Comparison of ENCODE assay signal across 8 cellular contexts in the genomic region with DNA sequence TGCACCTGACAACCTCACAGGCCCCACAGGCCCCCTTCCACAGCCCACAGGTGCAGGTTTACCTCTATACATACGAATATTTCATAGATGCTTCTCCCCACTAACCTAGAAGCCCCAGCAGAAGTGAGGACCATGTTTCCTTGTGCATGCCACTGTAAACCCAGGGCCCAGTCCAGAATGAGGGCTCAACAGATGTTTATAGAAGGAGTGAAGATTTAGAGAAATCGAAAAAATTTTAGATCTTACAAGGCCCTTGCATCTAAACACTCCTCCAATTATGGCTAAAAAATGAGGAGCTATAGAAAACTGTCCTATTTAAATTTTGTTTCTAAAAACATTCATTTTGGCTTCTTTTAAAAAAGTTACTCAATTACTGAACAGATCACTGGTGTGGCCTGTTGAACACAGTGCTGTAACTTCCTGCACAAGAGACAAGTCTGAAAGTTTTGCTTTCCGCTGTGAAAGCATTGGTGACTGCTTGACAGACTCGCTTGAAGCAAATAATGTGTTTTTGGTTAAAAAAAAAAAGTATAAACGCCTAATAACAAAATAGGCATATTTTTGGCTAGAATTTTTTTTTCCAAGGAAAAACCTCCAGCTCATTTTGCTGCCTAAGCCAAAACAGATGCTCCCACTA. TPM values are rescaled to one million over a fixed set of nuclear protein-coding genes. Genes with fewer than 3 reads are reported as not detected.
DNase-seq lines count a peak whose midpoint lies in the region; ATAC-seq and TF ChIP-seq lines count a peak whose summit lies in the region.

No MANE protein-coding gene starts in this region.

- H3K27me3 Mint-ChIP-seq in progenitor cell of endocrine pancreas = peaks cover 12% of the 10 kb centered on the region

- H3K4me1 Mint-ChIP-seq in progenitor cell of endocrine pancreas (ENCODE audit: low read depth) = peaks cover 24% of the 10 kb centered on the region

- 24% methylated on average over 5 of the region's 5 CpGs for WGBS in esophagus muscularis mucosa

- peak overlapping the region; percentile 87 to 97 for H3K27ac ChIP-seq in right atrium auricular region
- H3K27ac ChIP-seq in SJSA1 = no peak overlapping the region
- peak overlapping the region; percentile 90 to 97 (median 96) for H3K27ac ChIP-seq in esophagus muscularis mucosa (replicated peaks in 1 of 4)

- intact Hi-C loops in left cardiac atrium (cut with DNase I) = loop anchor here in 1 of 2 donors (5.0 kb wide), 1 partner anchor 65 kb away; no protein-coding TSS in a partner anchor
- intact Hi-C loops in esophagus muscularis mucosa (cut with DNase I) = loop anchor here (5.0 kb wide), 1 partner anchor 40 kb away; no protein-coding TSS in a partner anchor

- H3K4me1 ChIP-seq in right atrium auricular region (peaks cover 0 to 28% of the 10 kb centered on the region in 2 donors), SJSA1 (replicated peaks) (peaks cover 9% of the 10 kb centered on the region), esophagus muscularis mucosa (peaks cover 34 to 62% (median 59%) of the 10 kb centered on the region in 4 donors)

- TF ChIP-seq CTCF in right atrium auricular region (IDR thresholded peaks at IDR 0.05) (no peak), esophagus muscularis mucosa (IDR thresholded peaks at IDR 0.05) (no peak), progenitor cell of endocrine pancreas (IDR thresholded peaks at IDR 0.05; ENCODE audit: unreplicated experiment) (no peak)

- peak overlapping the region; percentile 87 to 93 for H3K4me3 ChIP-seq in right atrium auricular region
- H3K4me3 ChIP-seq in SJSA1 = peak overlapping the region; percentile 95
- peak overlapping the region; percentile 91 to 94 (median 94) for H3K4me3 ChIP-seq in esophagus muscularis mucosa

- TF ChIP-seq POLR2A in esophagus muscularis mucosa (IDR thresholded peaks at IDR 0.05; ENCODE audit: low read depth) = no peak

- no peaks in the 10 kb centered on the region for H3K9me3 Mint-ChIP-seq in progenitor cell of endocrine pancreas (ENCODE audit: low read depth)

- peak overlapping the region; percentile 76 for H3K27ac Mint-ChIP-seq in progenitor cell of endocrine pancreas

- no peak for ATAC-seq in left cardiac atrium
- ATAC-seq in HG02852 (IDR thresholded peaks at IDR 0.05; ENCODE audit: unreplicated experiment) = no peak

- H3K36me3 Mint-ChIP-seq in progenitor cell of endocrine pancreas (ENCODE audit: insufficient read depth) = peaks cover 5% of the 10 kb centered on the region

- no peaks in the 10 kb centered on the region for H3K36me3 ChIP-seq in right atrium auricular region
- H3K36me3 ChIP-seq in SJSA1 = peaks cover 4% of the 10 kb centered on the region
- no peaks in the 10 kb centered on the region for H3K36me3 ChIP-seq in esophagus muscularis mucosa

- TF ChIP-seq EP300 in esophagus muscularis mucosa (IDR thresholded peaks at IDR 0.05) = no peak

- DNase-seq in right atrium auricular region (ENCODE audit: low spot score) (no peak), left cardiac atrium (no peak), SJSA1 (ENCODE audit: low read depth in 1 of 2, low spot score in 2 of 2) (no peak), esophagus muscularis mucosa (ENCODE audit: extremely low spot score) (no peak), progenitor cell of endocrine pancreas (ENCODE audit: low spot score, unreplicated experiment) (no peak), GOT3 (lab: John Stamatoyannopoulos, UW) (no peak), NCI-H2029 (lab: John Stamatoyannopoulos, UW) (no peak)

- H3K4me3 Mint-ChIP-seq in progenitor cell of endocrine pancreas (ENCODE audit: low read depth) = peak overlapping the region; percentile 83

- H3K9me3 ChIP-seq in right atrium auricular region (no peaks in the 10 kb centered on the region), SJSA1 (replicated peaks) (no peaks in the 10 kb centered on the region), esophagus muscularis mucosa (no peaks in the 10 kb centered on the region)

- H3K27me3 ChIP-seq in right atrium auricular region (no peaks in the 10 kb centered on the region), SJSA1 (replicated peaks) (no peaks in the 10 kb centered on the region), esophagus muscularis mucosa (no peaks in the 10 kb centered on the region)

RNA-seq across cellular contexts. Expression of a gene that starts 1.2 kb away (rescaled TPM):
- 1 to 10 TPM; 8.6 to 9.2 TPM for total RNA-seq in right atrium auricular region
- total RNA-seq in left cardiac atrium = 10 to 100 TPM; 10.1 to 14.8 TPM
- 30.0 and 31.7 TPM in 2 replicates for total RNA-seq in SJSA1 (2014; rRNA removed; shearing (Covaris generic))
- 10 to 100 TPM; 14.1 to 28.7 (median 21.3) TPM for total RNA-seq in esophagus muscularis mucosa
- 21.4 and 27.9 TPM in 2 replicates for total RNA-seq in progenitor cell of endocrine pancreas

RNA-seq across cellular contexts. Expression of a gene that starts 49.2 kb away (rescaled TPM):
- 10 to 100 TPM; 19.7 to 21.0 TPM for total RNA-seq in right atrium auricular region
- 10 to 100 TPM; 29.4 to 29.8 TPM for total RNA-seq in left cardiac atrium
- total RNA-seq in SJSA1 (2014; rRNA removed; shearing (Covaris generic)) = 39.0 and 43.8 TPM in 2 replicates
- 10 to 100 TPM; 23.1 to 37.0 (median 24.3) TPM for total RNA-seq in esophagus muscularis mucosa
- 53.5 and 54.6 TPM in 2 replicates for total RNA-seq in progenitor cell of endocrine pancreas
